Comparison of ENCODE assay signal across 12 cellular contexts in genomic region chr9:131203438-131204219, GRCh38.
A peak's percentile ranks its signal among the peaks of the same experiment; 100 is the strongest.
DNase-seq lines count a peak whose midpoint lies in the region; ATAC-seq and TF ChIP-seq lines count a peak whose summit lies in the region.
"Had no signal": no experiment of that assay in that cellular context is flagged by ENCODE, and none has a peak within 500 bp of the region (broad histone marks: within the 10 kb centered on the region; RNA-seq: fewer than 3 reads in every experiment).

No MANE protein-coding gene starts in this region.

- H3K27ac Mint-ChIP-seq in neural progenitor cell, result no peak overlapping the region
- no peak overlapping the region for H3K27ac Mint-ChIP-seq in T-helper 2 cell treated with Interferon-gamma antibody and Interleukin-4, amounts not matched to agents 5 μg/mL and 100 μg/mL, for 36 hours

- H3K4me2 ChIP-seq in neural progenitor cell (no peak overlapping the region), mesenchymal stem cell (ENCODE audit: low read length, poor library complexity, severe bottlenecking) (no peak overlapping the region)
- H3K4me2 ChIP-seq: A549 had no signal

- no peaks in the 10 kb centered on the region for H3K9me3 Mint-ChIP-seq in neural progenitor cell
- H3K9me3 Mint-ChIP-seq in T-helper 2 cell treated with Interferon-gamma antibody and Interleukin-4, amounts not matched to agents 5 μg/mL and 100 μg/mL, for 36 hours, result no peaks in the 10 kb centered on the region

- H2BK15ac ChIP-seq in mesenchymal stem cell (ENCODE audit: low read depth, poor library complexity, severe bottlenecking), result no peak overlapping the region

- peaks cover 19% of the 10 kb centered on the region for H3K79me1 ChIP-seq in mesenchymal stem cell (replicated peaks; ENCODE audit: low read length, poor library complexity, severe bottlenecking)

- no peak overlapping the region for H2BK5ac ChIP-seq in mesenchymal stem cell (ENCODE audit: low read depth, low read length, poor library complexity, severe bottlenecking)

- H3K27me3 Mint-ChIP-seq in neural progenitor cell (ENCODE audit: insufficient read depth, low read depth), result no peaks in the 10 kb centered on the region
- H3K27me3 Mint-ChIP-seq in T-helper 2 cell treated with Interferon-gamma antibody and Interleukin-4, amounts not matched to agents 5 μg/mL and 100 μg/mL, for 36 hours (ENCODE audit: low read depth), result no peaks in the 10 kb centered on the region

- H4K20me1 ChIP-seq in neural progenitor cell (ENCODE audit: low read depth), result no peaks in the 10 kb centered on the region

- no peaks in the 10 kb centered on the region for H3K9me3 ChIP-seq in neural progenitor cell (ENCODE audit: low read depth)
- no peaks in the 10 kb centered on the region for H3K9me3 ChIP-seq in mesenchymal stem cell (ENCODE audit: control insufficient read depth, low read length)
- H3K9me3 ChIP-seq: A549, transverse colon had no signal

- no peaks in the 10 kb centered on the region for H3K4me1 Mint-ChIP-seq in neural progenitor cell
- no peaks in the 10 kb centered on the region for H3K4me1 Mint-ChIP-seq in T-helper 2 cell treated with Interferon-gamma antibody and Interleukin-4, amounts not matched to agents 5 μg/mL and 100 μg/mL, for 36 hours (ENCODE audit: low read depth)

- no peak overlapping the region for H3K27ac ChIP-seq in neural progenitor cell
- H3K27ac ChIP-seq in mesenchymal stem cell (ENCODE audit: low read length, poor library complexity, severe bottlenecking), result no peak overlapping the region
- H3K27ac ChIP-seq: A549, RWPE1, transverse colon had no signal

- H3K4me3 ChIP-seq in LNCaP clone FGC (ENCODE audit: low read depth, low read length), result no peak overlapping the region
- no peak overlapping the region for H3K4me3 ChIP-seq in astrocyte of the spinal cord (ENCODE audit: low read depth, low read length)
- no peak overlapping the region for H3K4me3 ChIP-seq in neural progenitor cell
- H3K4me3 ChIP-seq in mesenchymal stem cell (ENCODE audit: insufficient read depth in 1 of 2, low read depth in 1 of 2, low read length in 2 of 2), result no peak overlapping the region
- H3K4me3 ChIP-seq: A549, transverse colon had no signal

- H3K4me1 ChIP-seq in neural progenitor cell (no peaks in the 10 kb centered on the region), mesenchymal stem cell (ENCODE audit: control insufficient read depth, insufficient read depth, low read depth, low read length) (no peaks in the 10 kb centered on the region)
- H3K4me1 ChIP-seq: A549, transverse colon had no signal

- no peak overlapping the region for H3K18ac ChIP-seq in mesenchymal stem cell (ENCODE audit: low read depth in 1 of 2, low read length in 2 of 2)

- H3K9ac ChIP-seq in neural progenitor cell, result no peak overlapping the region
- no peak overlapping the region for H3K9ac ChIP-seq in mesenchymal stem cell (ENCODE audit: low read length)

- no peaks in the 10 kb centered on the region for H3F3A ChIP-seq in neural progenitor cell (ENCODE audit: low read depth)

- H2AFZ ChIP-seq in neural progenitor cell (replicated peaks) (no peak overlapping the region), mesenchymal stem cell (ENCODE audit: low read depth, low read length) (no peak overlapping the region)

- no peak overlapping the region for H2BK120ac ChIP-seq in mesenchymal stem cell (ENCODE audit: low read depth, low read length)

- 0 out of 2 replicates have a peak, but pooled peaks have one; percentile 12 for TF ChIP-seq CTCF in LNCaP clone FGC (IDR thresholded peaks at IDR 0.05; ENCODE audit: control insufficient read depth, extremely low read depth, insufficient read depth)
- peak; percentile 52 for TF ChIP-seq CTCF in astrocyte of the spinal cord (IDR thresholded peaks at IDR 0.05; ENCODE audit: low read depth, low read length)
- peak; percentile 47 for TF ChIP-seq CTCF in neural progenitor cell (IDR thresholded peaks at IDR 0.05)

- no peak overlapping the region for H4K91ac ChIP-seq in mesenchymal stem cell (ENCODE audit: low read length)

- no peak overlapping the region for H2BK12ac ChIP-seq in mesenchymal stem cell (ENCODE audit: low read length in 2 of 2)

- no peak overlapping the region for H3K4me3 Mint-ChIP-seq in neural progenitor cell
- H3K4me3 Mint-ChIP-seq in T-helper 2 cell treated with Interferon-gamma antibody and Interleukin-4, amounts not matched to agents 5 μg/mL and 100 μg/mL, for 36 hours, result no peak overlapping the region

- H3K27me3 ChIP-seq in neural progenitor cell (no peaks in the 10 kb centered on the region), mesenchymal stem cell (ENCODE audit: control insufficient read depth in 1 of 2, insufficient read depth in 1 of 2, low read length in 2 of 2) (no peaks in the 10 kb centered on the region)
- H3K27me3 ChIP-seq: transverse colon had no signal

- H3K36me3 ChIP-seq in neural progenitor cell, result peaks cover 4% of the 10 kb centered on the region
- H3K36me3 ChIP-seq in mesenchymal stem cell (ENCODE audit: control insufficient read depth in 1 of 2, insufficient read depth in 2 of 2, low read depth in 1 of 2, low read length in 2 of 2), result peaks cover 42 to 84% of the 10 kb centered on the region in 2 experiments

- H4K8ac ChIP-seq in mesenchymal stem cell (ENCODE audit: low read length), result no peak overlapping the region

- H3K14ac ChIP-seq in mesenchymal stem cell (ENCODE audit: low read length in 2 of 2), result no peak overlapping the region

- H2AK5ac ChIP-seq in mesenchymal stem cell (ENCODE audit: low read length, severe bottlenecking), result no peak overlapping the region

- H3K4ac ChIP-seq in mesenchymal stem cell (ENCODE audit: low read depth in 1 of 2, low read length in 2 of 2), result no peak overlapping the region

- ATAC-seq in HG02870 (IDR thresholded peaks at IDR 0.05; ENCODE audit: unreplicated experiment), result no peak

- peaks cover 34% of the 10 kb centered on the region for H3K36me3 Mint-ChIP-seq in neural progenitor cell
- H3K36me3 Mint-ChIP-seq in T-helper 2 cell treated with Interferon-gamma antibody and Interleukin-4, amounts not matched to agents 5 μg/mL and 100 μg/mL, for 36 hours (ENCODE audit: low read depth), result peaks cover 52% of the 10 kb centered on the region

- in situ Hi-C loops in astrocyte of the spinal cord (cut with HindIII; ENCODE audit: low sequenced_read_pairs), result no loop called here

- DNase-seq in SIG-M5 treated with dmso at 0.1 percent for 504 hours (lab: John Stamatoyannopoulos, UW; ENCODE audit: unreplicated experiment), result peak; percentile 44
- no peak for DNase-seq in SIG-M5 (lab: John Stamatoyannopoulos, UW)
- DNase-seq in LNCaP clone FGC (ENCODE audit: low read depth), result no peak
- DNase-seq in astrocyte of the spinal cord (ENCODE audit: low read depth, low spot score), result no peak
- DNase-seq in neural progenitor cell (ENCODE audit: low spot score), result peak; percentile 45
- no peak for DNase-seq in mesenchymal stem cell
- no peak for DNase-seq in T-helper 2 cell treated with Interferon-gamma antibody and Interleukin-4, amounts not matched to agents 5 μg/mL and 100 μg/mL, for 36 hours (ENCODE audit: low spot score)
- DNase-seq: activated CD4-positive, CD25-positive, alpha-beta regulatory T cell treated with anti-CD3 and anti-CD28 coated beads, Interleukin-2, amount 50 U/mL, for 72 hours; transverse colon had no signal

- 100% methylated on average over 3 of the region's 4 CpGs for WGBS in mesenchymal stem cell

- H3K79me2 ChIP-seq in neural progenitor cell (ENCODE audit: low read depth), result no peaks in the 10 kb centered on the region

- no peak overlapping the region for H3K23ac ChIP-seq in mesenchymal stem cell (ENCODE audit: low read length in 2 of 2)

Comparison
In these comparisons a context has a peak if more than half of its experiments do, and no peak if none do; other contexts are left out.
1. DNase-seq: peak in SIG-M5 treated with dmso at 0.1 percent for 504 hours (single experiment) and neural progenitor cell (single experiment); none in SIG-M5 (single experiment), LNCaP clone FGC (single experiment), astrocyte of the spinal cord (single experiment), mesenchymal stem cell (single experiment) and T-helper 2 cell treated with Interferon-gamma antibody and Interleukin-4, amounts not matched to agents 5 μg/mL and 100 μg/mL, for 36 hours (single experiment).
2. Peak in every context shown above with its lines, with median percentiles within 50 percentile points of each other: CTCF ChIP-seq.